In the genomic region with DNA sequence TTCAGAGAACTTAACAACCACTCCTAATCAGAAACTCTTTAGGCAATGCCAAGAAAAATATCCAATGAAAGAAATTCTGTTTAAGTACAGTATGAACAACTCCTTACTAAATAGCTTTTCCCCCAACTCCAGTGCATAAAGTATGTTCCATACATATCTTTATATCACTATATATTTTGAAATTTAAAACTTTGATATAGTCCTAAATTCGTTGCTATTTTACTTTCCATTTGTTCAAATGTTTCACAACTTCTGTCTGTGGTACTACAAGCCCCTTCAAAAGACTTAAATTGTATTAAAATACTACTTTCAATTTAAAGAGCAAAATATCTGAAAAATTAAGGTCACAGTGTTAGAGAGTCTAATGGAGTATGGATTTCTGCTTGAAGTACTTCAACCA, we compare ENCODE assay signal across 1 cellular context.
TF ChIP-seq lines count a peak whose summit lies in the region.

No MANE protein-coding gene starts in this region.

TF ChIP-seq in K562, 482 proteins besides CTCF, POLR2A, EP300 and RAD21 (continued from another document):
- TF ChIP-seq, protein P1, sequence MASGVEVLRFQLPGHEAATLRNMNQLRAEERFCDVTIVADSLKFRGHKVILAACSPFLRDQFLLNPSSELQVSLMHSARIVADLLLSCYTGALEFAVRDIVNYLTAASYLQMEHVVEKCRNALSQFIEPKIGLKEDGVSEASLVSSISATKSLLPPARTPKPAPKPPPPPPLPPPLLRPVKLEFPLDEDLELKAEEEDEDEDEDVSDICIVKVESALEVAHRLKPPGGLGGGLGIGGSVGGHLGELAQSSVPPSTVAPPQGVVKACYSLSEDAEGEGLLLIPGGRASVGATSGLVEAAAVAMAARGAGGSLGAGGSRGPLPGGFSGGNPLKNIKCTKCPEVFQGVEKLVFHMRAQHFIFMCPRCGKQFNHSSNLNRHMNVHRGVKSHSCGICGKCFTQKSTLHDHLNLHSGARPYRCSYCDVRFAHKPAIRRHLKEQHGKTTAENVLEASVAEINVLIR (CRISPR knock-in tag; IDR thresholded peaks at IDR 0.05): no peak
- TF ChIP-seq BRD4 (IDR thresholded peaks at IDR 0.05): no peak
- TF ChIP-seq, protein P2, sequence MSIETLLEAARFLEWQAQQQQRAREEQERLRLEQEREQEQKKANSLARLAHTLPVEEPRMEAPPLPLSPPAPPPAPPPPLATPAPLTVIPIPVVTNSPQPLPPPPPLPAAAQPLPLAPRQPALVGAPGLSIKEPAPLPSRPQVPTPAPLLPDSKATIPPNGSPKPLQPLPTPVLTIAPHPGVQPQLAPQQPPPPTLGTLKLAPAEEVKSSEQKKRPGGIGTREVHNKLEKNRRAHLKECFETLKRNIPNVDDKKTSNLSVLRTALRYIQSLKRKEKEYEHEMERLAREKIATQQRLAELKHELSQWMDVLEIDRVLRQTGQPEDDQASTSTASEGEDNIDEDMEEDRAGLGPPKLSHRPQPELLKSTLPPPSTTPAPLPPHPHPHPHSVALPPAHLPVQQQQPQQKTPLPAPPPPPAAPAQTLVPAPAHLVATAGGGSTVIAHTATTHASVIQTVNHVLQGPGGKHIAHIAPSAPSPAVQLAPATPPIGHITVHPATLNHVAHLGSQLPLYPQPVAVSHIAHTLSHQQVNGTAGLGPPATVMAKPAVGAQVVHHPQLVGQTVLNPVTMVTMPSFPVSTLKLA (conservative IDR thresholded peaks at IDR 0.05): no peak
